ENCODE assay signal across 8 cellular contexts in the genomic region with DNA sequence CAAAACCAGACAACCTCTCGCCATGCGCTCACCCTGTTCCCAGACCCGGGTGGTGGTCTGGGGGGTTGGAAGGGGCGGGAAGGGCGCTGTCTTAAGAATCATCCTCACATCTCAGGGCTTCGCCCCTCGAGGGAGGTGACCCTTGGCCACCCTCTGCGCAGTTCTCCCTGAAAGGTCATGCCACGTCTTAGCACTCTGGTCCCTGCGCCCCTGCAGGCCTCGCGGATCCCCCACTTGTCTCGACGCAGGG.
A peak's percentile ranks its signal among the peaks of the same experiment; 100 is the strongest.
DNase-seq lines count a peak whose midpoint lies in the region; ATAC-seq and TF ChIP-seq lines count a peak whose summit lies in the region.
"Had no signal": no experiment of that assay in that cellular context is flagged by ENCODE, and none has a peak within 500 bp of the region (broad histone marks: within the 10 kb centered on the region; RNA-seq: fewer than 3 reads in every experiment).

No MANE protein-coding gene starts in this region.

- TF ChIP-seq POLR2A in GM18505 (IDR thresholded peaks at IDR 0.05; ENCODE audit: borderline replicate concordance, extremely low read depth, insufficient read depth, insufficient read length) = no peak

- no peaks in the 10 kb centered on the region; the same call in 1 of the 2 replicates for H3K9me3 ChIP-seq in iPS DF 6.9 (ENCODE audit: control insufficient read depth, insufficient read depth, low read length)
- H3K9me3 ChIP-seq: neutrophil had no signal

- WGBS in iPS DF 6.9 (ENCODE audit: insufficient coverage, insufficient read length) = no CpG with 5 or more reads among the region's 14 CpGs

- DNase-seq in HS-27A (ENCODE audit: low read depth) (peak; percentile 94), iPS DF 6.9 (ENCODE audit: low read depth, low spot score) (no peak), COLO829 (ENCODE audit: low spot score) (no peak), NCI-H1436 (lab: John Stamatoyannopoulos, UW) (no peak)
- peak; percentile 63 to 68 for DNase-seq in activated T-cell treated with anti-CD3 and anti-CD28 coated beads, Interleukin-2, amount 50 U/mL, for 48 hours

- H3K36me3 ChIP-seq in iPS DF 6.9 (ENCODE audit: control insufficient read depth, insufficient read depth, low read length) = no peaks in the 10 kb centered on the region
- H3K36me3 ChIP-seq: neutrophil had no signal

- no peak overlapping the region for H3K27ac ChIP-seq in iPS DF 6.9 (ENCODE audit: low read length)
- H3K27ac ChIP-seq: neutrophil had no signal

- ATAC-seq in stimulated activated memory B cell treated with anti-CD40 and anti-IgM and Interleukin-4, amounts not matched to agents 10 μg/mL and 1 μg/mL and 100 μg/mL, for 72 hours = peak; percentile 34
- ATAC-seq in GM18505 (IDR thresholded peaks at IDR 0.05; ENCODE audit: unreplicated experiment) = no peak

- H3K9me3 Mint-ChIP-seq in stimulated activated memory B cell treated with anti-CD40 and anti-IgM and Interleukin-4, amounts not matched to agents 10 μg/mL and 1 μg/mL and 100 μg/mL, for 72 hours = no peaks in the 10 kb centered on the region

- H3K27me3 ChIP-seq in iPS DF 6.9 (ENCODE audit: control insufficient read depth, insufficient read depth, low read length) = no peaks in the 10 kb centered on the region

- H3K27ac Mint-ChIP-seq in stimulated activated memory B cell treated with anti-CD40 and anti-IgM and Interleukin-4, amounts not matched to agents 10 μg/mL and 1 μg/mL and 100 μg/mL, for 72 hours = no peak overlapping the region

- peaks cover 58% of the 10 kb centered on the region for H3K27me3 Mint-ChIP-seq in stimulated activated memory B cell treated with anti-CD40 and anti-IgM and Interleukin-4, amounts not matched to agents 10 μg/mL and 1 μg/mL and 100 μg/mL, for 72 hours

- H3K4me1 Mint-ChIP-seq in stimulated activated memory B cell treated with anti-CD40 and anti-IgM and Interleukin-4, amounts not matched to agents 10 μg/mL and 1 μg/mL and 100 μg/mL, for 72 hours = peaks cover 30% of the 10 kb centered on the region

- no peaks in the 10 kb centered on the region for H3K36me3 Mint-ChIP-seq in stimulated activated memory B cell treated with anti-CD40 and anti-IgM and Interleukin-4, amounts not matched to agents 10 μg/mL and 1 μg/mL and 100 μg/mL, for 72 hours

- peak overlapping the region; percentile 53; the same call in 1 of the 2 replicates for H3K4me3 ChIP-seq in iPS DF 6.9 (ENCODE audit: low read length)

- peak overlapping the region; percentile 74 for H3K4me3 Mint-ChIP-seq in stimulated activated memory B cell treated with anti-CD40 and anti-IgM and Interleukin-4, amounts not matched to agents 10 μg/mL and 1 μg/mL and 100 μg/mL, for 72 hours

- peaks cover 4% of the 10 kb centered on the region; the same call in 1 of the 2 replicates for H3K4me1 ChIP-seq in iPS DF 6.9 (ENCODE audit: control insufficient read depth, insufficient read depth, low read length)

Comparison
In these comparisons a context has a peak if more than half of its experiments do, and no peak if none do; other contexts are left out.
1. DNase-seq: peak in HS-27A (single experiment) and activated T-cell treated with anti-CD3 and anti-CD28 coated beads, Interleukin-2, amount 50 U/mL, for 48 hours (2 of 2); none in iPS DF 6.9 (single experiment), COLO829 (single experiment) and NCI-H1436 (single experiment).